ENCODE assay signal across 1 cellular context in genomic region chr2:240616860-240617666, GRCh38.
TF ChIP-seq lines count a peak whose summit lies in the region.

No MANE protein-coding gene starts in this region.

TF ChIP-seq in GM12878, 131 proteins besides CTCF, POLR2A, EP300 and RAD21:
- peak; percentile 67; the same call in 1 of the 2 replicates for TF ChIP-seq TCF12 (IDR thresholded peaks at IDR 0.05; ENCODE audit: low read depth, low read length)
- TF ChIP-seq CBX5 (IDR thresholded peaks at IDR 0.05; ENCODE audit: low read depth), result 0 out of 2 replicates have a peak, but pooled peaks have one; percentile 21
